ENCODE assay signal across 8 cellular contexts in genomic region chr9:98087420-98088354, GRCh38. TPM values are rescaled to one million over a fixed set of nuclear protein-coding genes. Genes with fewer than 3 reads are reported as not detected.
A peak's percentile ranks its signal among the peaks of the same experiment; 100 is the strongest.
DNase-seq lines count a peak whose midpoint lies in the region; ATAC-seq and TF ChIP-seq lines count a peak whose summit lies in the region.

No MANE protein-coding gene starts in this region.

- no peak overlapping the region for H3K27ac ChIP-seq in gastrocnemius medialis

- in situ Hi-C loops in gastrocnemius medialis (cut with MboI; ENCODE audit: low sequenced_read_pairs in 4 of 4): no loop called here

- intact Hi-C loops in Right ventricle myocardium superior (cut with DNase I) (no loop called here), gastrocnemius medialis (cut with DNase I; ENCODE audit: low total_unique reads) (no loop called here)

- no peak for TF ChIP-seq CTCF in GM06990 (IDR thresholded peaks at IDR 0.05; ENCODE audit: insufficient read depth, low read length, poor library complexity, severe bottlenecking)
- TF ChIP-seq CTCF in gastrocnemius medialis (IDR thresholded peaks at IDR 0.05 in 4 of 5, conservative IDR thresholded peaks at IDR 0.05 in 1 of 5): no peak

- H3K27me3 ChIP-seq in GM06990 (replicated peaks; ENCODE audit: control insufficient read depth, insufficient read depth, low read length): no peaks in the 10 kb centered on the region
- H3K27me3 ChIP-seq in gastrocnemius medialis: peaks cover 8 to 32% (median 15%) of the 10 kb centered on the region in 3 donors

- H3K36me3 ChIP-seq in GM06990 (ENCODE audit: control insufficient read depth, insufficient read depth, low read length) (peaks cover 22% of the 10 kb centered on the region), gastrocnemius medialis (peaks cover 0 to 8% of the 10 kb centered on the region in 2 donors)

- peak; percentile 77 for DNase-seq in GM06990 (ENCODE audit: extremely low read depth, insufficient read length)
- DNase-seq in activated T-cell treated with anti-CD3 and anti-CD28 coated beads for 48 hours (ENCODE audit: low read depth): peak; percentile 16
- peak; percentile 58 for DNase-seq in Right ventricle myocardium superior
- DNase-seq in gastrocnemius medialis: no peak
- DNase-seq in left lobe of liver (ENCODE audit: low spot score): no peak
- no peak for DNase-seq in UCSD-AML1 (lab: John Stamatoyannopoulos, UW; ENCODE audit: unreplicated experiment)
- DNase-seq in epidermal melanocyte (ENCODE audit: insufficient read length, low spot score): no peak
- no peak for DNase-seq in NCI-H1694 (lab: John Stamatoyannopoulos, UW)

- ATAC-seq in Right ventricle myocardium superior (ENCODE audit: poor library complexity) (peak; percentile 67), gastrocnemius medialis (no peak), left lobe of liver (no peak)

- no peaks in the 10 kb centered on the region for H3K9me3 ChIP-seq in gastrocnemius medialis

- H3K4me1 ChIP-seq in gastrocnemius medialis: no peaks in the 10 kb centered on the region

- H3K4me3 ChIP-seq in GM06990 (replicated peaks; ENCODE audit: low read depth, low read length) (no peak overlapping the region), gastrocnemius medialis (peak overlapping the region; percentile 10 to 51 (median 27))

- TF ChIP-seq POLR2A in gastrocnemius medialis (IDR thresholded peaks at IDR 0.05): no peak

RNA-seq across cellular contexts. Expression of gene NANS, which starts 31.2 kb away (rescaled TPM):
- total RNA-seq in Right ventricle myocardium superior: 33.4 TPM
- total RNA-seq in gastrocnemius medialis: 10 to 100 TPM; 29.0 to 64.7 (median 34.2) TPM
- total RNA-seq in left lobe of liver: 26.3 TPM

RNA-seq across cellular contexts. Expression of gene TRIM14, which starts 31.3 kb away (rescaled TPM):
- 4.9 TPM for total RNA-seq in Right ventricle myocardium superior
- 1 to 10 TPM; 1.1 to 3.2 (median 1.3) TPM for total RNA-seq in gastrocnemius medialis
- total RNA-seq in left lobe of liver: 37.2 TPM

Comparison
In these comparisons a context has a peak if more than half of its experiments do, and no peak if none do; other contexts are left out.
1. DNase-seq: peak in GM06990 (single experiment), activated T-cell treated with anti-CD3 and anti-CD28 coated beads for 48 hours (single experiment) and Right ventricle myocardium superior (single experiment); none in gastrocnemius medialis (0 of 2), left lobe of liver (single experiment), UCSD-AML1 (single experiment), epidermal melanocyte (single experiment) and NCI-H1694 (single experiment).